Comparison of ENCODE assay signal across 8 cellular contexts in the genomic region with DNA sequence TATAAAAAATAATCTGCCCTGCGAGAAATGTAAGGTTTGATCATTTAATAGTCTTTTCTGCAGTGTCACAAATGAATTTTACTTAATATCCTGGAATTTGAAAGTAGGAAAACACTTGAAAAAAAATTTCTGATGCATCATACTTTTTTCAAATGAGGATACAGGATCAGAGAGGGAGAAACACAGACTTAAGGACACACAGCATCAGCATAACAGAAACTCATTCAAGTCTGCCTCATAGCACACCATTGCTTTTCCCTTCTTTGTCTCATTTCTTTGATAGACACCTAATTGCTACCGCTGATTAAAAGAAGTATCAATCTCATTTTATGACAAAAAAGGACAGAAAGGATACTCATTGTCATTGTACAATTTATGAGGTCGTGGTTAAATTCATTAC.
"Had no signal": no experiment of that assay in that cellular context is flagged by ENCODE, and none has a peak within 500 bp of the region (broad histone marks: within the 10 kb centered on the region; RNA-seq: fewer than 3 reads in every experiment).

No MANE protein-coding gene starts in this region.

- H3K27ac ChIP-seq: HL-60, KMS-11 had no signal

- DNase-seq: IMR-90, KBM-7, KG1 had no signal

- H3K4me3 Mint-ChIP-seq: IgD-negative memory B cell had no signal

- FAIRE-seq: HepG2, HTR-8/SVneo had no signal

- H3K4me2 ChIP-seq: KMS-11 had no signal

- ATAC-seq: HepG2 had no signal

- H3K36me3 Mint-ChIP-seq: IgD-negative memory B cell had no signal

- H3K27ac Mint-ChIP-seq: IgD-negative memory B cell had no signal

- H3K27me3 Mint-ChIP-seq: IgD-negative memory B cell had no signal

- H3K4me1 Mint-ChIP-seq: IgD-negative memory B cell had no signal

- H3K9ac ChIP-seq: KMS-11 had no signal
